2 cellular contexts compared by ENCODE assay signal in the genomic region with DNA sequence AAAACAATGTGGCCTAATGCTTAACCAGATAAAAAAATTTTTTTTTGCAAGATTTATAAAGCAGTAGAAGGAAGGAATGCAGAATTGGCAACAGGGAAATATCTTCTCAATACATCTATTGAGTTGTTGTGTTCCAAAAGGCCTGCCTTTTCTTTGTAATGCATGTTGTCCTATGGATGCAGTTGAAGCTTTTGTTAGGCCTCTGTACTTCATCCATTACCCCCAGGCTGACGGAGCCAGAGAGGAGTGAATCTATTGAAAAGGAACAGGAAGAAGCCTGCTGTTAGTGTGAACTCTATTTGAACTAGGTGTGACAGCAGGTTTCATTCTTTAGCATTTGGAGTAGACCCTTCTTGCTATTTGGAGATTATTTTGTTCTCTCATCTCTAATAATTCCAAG.
TF ChIP-seq lines count a peak whose summit lies in the region.

No MANE protein-coding gene starts in this region.

TF ChIP-seq in GM23338, 12 proteins besides CTCF, POLR2A, EP300 and RAD21:
- peak; percentile 43; the same call in 1 of the 2 replicates for TF ChIP-seq NANOG (IDR thresholded peaks at IDR 0.05; ENCODE audit: borderline replicate concordance)
- TF ChIP-seq, protein P1, sequence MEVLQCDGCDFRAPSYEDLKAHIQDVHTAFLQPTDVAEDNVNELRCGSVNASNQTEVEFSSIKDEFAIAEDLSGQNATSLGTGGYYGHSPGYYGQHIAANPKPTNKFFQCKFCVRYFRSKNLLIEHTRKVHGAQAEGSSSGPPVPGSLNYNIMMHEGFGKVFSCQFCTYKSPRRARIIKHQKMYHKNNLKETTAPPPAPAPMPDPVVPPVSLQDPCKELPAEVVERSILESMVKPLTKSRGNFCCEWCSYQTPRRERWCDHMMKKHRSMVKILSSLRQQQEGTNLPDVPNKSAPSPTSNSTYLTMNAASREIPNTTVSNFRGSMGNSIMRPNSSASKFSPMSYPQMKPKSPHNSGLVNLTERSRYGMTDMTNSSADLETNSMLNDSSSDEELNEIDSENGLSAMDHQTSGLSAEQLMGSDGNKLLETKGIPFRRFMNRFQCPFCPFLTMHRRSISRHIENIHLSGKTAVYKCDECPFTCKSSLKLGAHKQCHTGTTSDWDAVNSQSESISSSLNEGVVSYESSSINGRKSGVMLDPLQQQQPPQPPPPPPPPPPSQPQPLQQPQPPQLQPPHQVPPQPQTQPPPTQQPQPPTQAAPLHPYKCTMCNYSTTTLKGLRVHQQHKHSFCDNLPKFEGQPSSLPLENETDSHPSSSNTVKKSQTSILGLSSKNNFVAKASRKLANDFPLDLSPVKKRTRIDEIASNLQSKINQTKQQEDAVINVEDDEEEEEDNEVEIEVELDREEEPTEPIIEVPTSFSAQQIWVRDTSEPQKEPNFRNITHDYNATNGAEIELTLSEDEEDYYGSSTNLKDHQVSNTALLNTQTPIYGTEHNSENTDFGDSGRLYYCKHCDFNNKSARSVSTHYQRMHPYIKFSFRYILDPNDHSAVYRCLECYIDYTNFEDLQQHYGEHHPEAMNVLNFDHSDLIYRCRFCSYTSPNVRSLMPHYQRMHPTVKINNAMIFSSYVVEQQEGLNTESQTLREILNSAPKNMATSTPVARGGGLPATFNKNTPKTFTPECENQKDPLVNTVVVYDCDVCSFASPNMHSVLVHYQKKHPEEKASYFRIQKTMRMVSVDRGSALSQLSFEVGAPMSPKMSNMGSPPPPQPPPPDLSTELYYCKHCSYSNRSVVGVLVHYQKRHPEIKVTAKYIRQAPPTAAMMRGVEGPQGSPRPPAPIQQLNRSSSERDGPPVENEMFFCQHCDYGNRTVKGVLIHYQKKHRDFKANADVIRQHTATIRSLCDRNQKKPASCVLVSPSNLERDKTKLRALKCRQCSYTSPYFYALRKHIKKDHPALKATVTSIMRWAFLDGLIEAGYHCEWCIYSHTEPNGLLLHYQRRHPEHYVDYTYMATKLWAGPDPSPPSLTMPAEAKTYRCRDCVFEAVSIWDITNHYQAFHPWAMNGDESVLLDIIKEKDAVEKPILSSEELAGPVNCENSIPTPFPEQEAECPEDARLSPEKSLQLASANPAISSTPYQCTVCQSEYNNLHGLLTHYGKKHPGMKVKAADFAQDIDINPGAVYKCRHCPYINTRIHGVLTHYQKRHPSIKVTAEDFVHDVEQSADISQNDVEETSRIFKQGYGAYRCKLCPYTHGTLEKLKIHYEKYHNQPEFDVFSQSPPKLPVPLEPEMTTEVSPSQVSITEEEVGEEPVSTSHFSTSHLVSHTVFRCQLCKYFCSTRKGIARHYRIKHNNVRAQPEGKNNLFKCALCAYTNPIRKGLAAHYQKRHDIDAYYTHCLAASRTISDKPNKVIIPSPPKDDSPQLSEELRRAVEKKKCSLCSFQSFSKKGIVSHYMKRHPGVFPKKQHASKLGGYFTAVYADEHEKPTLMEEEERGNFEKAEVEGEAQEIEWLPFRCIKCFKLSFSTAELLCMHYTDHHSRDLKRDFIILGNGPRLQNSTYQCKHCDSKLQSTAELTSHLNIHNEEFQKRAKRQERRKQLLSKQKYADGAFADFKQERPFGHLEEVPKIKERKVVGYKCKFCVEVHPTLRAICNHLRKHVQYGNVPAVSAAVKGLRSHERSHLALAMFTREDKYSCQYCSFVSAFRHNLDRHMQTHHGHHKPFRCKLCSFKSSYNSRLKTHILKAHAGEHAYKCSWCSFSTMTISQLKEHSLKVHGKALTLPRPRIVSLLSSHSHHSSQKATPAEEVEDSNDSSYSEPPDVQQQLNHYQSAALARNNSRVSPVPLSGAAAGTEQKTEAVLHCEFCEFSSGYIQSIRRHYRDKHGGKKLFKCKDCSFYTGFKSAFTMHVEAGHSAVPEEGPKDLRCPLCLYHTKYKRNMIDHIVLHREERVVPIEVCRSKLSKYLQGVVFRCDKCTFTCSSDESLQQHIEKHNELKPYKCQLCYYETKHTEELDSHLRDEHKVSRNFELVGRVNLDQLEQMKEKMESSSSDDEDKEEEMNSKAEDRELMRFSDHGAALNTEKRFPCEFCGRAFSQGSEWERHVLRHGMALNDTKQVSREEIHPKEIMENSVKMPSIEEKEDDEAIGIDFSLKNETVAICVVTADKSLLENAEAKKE (CRISPR knock-in tag; IDR thresholded peaks at IDR 0.05) = 0 out of 2 replicates have a peak, but pooled peaks have one; percentile 53
- TF ChIP-seq ZNF114 (CRISPR knock-in tag; IDR thresholded peaks at IDR 0.05) = no peak
- TF ChIP-seq, protein P2, sequence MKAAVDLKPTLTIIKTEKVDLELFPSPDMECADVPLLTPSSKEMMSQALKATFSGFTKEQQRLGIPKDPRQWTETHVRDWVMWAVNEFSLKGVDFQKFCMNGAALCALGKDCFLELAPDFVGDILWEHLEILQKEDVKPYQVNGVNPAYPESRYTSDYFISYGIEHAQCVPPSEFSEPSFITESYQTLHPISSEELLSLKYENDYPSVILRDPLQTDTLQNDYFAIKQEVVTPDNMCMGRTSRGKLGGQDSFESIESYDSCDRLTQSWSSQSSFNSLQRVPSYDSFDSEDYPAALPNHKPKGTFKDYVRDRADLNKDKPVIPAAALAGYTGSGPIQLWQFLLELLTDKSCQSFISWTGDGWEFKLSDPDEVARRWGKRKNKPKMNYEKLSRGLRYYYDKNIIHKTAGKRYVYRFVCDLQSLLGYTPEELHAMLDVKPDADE (IDR thresholded peaks at IDR 0.05) = peak; percentile 64
- 0 out of 2 replicates have a peak, but pooled peaks have one; percentile 24 for TF ChIP-seq CREB1 (CRISPR knock-in tag; IDR thresholded peaks at IDR 0.05; ENCODE audit: low read depth)
- no peak for TF ChIP-seq EZH2phosphoT487 (IDR thresholded peaks at IDR 0.05; ENCODE audit: unreplicated experiment)

TF ChIP-seq in H1, 55 proteins besides CTCF, POLR2A, EP300 and RAD21:
- peak; percentile 38; the same call in 1 of the 2 replicates for TF ChIP-seq YY1 (IDR thresholded peaks at IDR 0.05; ENCODE audit: low read depth, low read length)
- peak; percentile 95 for TF ChIP-seq RXRA (IDR thresholded peaks at IDR 0.05; ENCODE audit: insufficient read depth, low read depth, low read length)
- TF ChIP-seq SIN3A (conservative IDR thresholded peaks at IDR 0.05 in 1 of 2, IDR thresholded peaks at IDR 0.05 in 1 of 2; ENCODE audit: low read depth in 1 of 2, low read length in 2 of 2) = 0 out of 4 replicates have a peak, but pooled peaks of 1 of the 2 experiments have one; percentile 33
- TF ChIP-seq JUN (IDR thresholded peaks at IDR 0.05; ENCODE audit: low read depth, low read length) = no peak
- no peak for TF ChIP-seq ZNF274 (IDR thresholded peaks at IDR 0.05; ENCODE audit: borderline replicate concordance, extremely low read depth, low read length)
- TF ChIP-seq, protein P3, sequence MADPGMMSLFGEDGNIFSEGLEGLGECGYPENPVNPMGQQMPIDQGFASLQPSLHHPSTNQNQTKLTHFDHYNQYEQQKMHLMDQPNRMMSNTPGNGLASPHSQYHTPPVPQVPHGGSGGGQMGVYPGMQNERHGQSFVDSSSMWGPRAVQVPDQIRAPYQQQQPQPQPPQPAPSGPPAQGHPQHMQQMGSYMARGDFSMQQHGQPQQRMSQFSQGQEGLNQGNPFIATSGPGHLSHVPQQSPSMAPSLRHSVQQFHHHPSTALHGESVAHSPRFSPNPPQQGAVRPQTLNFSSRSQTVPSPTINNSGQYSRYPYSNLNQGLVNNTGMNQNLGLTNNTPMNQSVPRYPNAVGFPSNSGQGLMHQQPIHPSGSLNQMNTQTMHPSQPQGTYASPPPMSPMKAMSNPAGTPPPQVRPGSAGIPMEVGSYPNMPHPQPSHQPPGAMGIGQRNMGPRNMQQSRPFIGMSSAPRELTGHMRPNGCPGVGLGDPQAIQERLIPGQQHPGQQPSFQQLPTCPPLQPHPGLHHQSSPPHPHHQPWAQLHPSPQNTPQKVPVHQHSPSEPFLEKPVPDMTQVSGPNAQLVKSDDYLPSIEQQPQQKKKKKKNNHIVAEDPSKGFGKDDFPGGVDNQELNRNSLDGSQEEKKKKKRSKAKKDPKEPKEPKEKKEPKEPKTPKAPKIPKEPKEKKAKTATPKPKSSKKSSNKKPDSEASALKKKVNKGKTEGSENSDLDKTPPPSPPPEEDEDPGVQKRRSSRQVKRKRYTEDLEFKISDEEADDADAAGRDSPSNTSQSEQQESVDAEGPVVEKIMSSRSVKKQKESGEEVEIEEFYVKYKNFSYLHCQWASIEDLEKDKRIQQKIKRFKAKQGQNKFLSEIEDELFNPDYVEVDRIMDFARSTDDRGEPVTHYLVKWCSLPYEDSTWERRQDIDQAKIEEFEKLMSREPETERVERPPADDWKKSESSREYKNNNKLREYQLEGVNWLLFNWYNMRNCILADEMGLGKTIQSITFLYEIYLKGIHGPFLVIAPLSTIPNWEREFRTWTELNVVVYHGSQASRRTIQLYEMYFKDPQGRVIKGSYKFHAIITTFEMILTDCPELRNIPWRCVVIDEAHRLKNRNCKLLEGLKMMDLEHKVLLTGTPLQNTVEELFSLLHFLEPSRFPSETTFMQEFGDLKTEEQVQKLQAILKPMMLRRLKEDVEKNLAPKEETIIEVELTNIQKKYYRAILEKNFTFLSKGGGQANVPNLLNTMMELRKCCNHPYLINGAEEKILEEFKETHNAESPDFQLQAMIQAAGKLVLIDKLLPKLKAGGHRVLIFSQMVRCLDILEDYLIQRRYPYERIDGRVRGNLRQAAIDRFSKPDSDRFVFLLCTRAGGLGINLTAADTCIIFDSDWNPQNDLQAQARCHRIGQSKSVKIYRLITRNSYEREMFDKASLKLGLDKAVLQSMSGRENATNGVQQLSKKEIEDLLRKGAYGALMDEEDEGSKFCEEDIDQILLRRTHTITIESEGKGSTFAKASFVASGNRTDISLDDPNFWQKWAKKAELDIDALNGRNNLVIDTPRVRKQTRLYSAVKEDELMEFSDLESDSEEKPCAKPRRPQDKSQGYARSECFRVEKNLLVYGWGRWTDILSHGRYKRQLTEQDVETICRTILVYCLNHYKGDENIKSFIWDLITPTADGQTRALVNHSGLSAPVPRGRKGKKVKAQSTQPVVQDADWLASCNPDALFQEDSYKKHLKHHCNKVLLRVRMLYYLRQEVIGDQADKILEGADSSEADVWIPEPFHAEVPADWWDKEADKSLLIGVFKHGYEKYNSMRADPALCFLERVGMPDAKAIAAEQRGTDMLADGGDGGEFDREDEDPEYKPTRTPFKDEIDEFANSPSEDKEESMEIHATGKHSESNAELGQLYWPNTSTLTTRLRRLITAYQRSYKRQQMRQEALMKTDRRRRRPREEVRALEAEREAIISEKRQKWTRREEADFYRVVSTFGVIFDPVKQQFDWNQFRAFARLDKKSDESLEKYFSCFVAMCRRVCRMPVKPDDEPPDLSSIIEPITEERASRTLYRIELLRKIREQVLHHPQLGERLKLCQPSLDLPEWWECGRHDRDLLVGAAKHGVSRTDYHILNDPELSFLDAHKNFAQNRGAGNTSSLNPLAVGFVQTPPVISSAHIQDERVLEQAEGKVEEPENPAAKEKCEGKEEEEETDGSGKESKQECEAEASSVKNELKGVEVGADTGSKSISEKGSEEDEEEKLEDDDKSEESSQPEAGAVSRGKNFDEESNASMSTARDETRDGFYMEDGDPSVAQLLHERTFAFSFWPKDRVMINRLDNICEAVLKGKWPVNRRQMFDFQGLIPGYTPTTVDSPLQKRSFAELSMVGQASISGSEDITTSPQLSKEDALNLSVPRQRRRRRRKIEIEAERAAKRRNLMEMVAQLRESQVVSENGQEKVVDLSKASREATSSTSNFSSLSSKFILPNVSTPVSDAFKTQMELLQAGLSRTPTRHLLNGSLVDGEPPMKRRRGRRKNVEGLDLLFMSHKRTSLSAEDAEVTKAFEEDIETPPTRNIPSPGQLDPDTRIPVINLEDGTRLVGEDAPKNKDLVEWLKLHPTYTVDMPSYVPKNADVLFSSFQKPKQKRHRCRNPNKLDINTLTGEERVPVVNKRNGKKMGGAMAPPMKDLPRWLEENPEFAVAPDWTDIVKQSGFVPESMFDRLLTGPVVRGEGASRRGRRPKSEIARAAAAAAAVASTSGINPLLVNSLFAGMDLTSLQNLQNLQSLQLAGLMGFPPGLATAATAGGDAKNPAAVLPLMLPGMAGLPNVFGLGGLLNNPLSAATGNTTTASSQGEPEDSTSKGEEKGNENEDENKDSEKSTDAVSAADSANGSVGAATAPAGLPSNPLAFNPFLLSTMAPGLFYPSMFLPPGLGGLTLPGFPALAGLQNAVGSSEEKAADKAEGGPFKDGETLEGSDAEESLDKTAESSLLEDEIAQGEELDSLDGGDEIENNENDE (IDR thresholded peaks at IDR 0.05; ENCODE audit: insufficient replicate concordance, low read length) = peak; percentile 56
- 0 out of 2 replicates have a peak, but pooled peaks have one; percentile 56 for TF ChIP-seq POU5F1 (IDR thresholded peaks at IDR 0.05; ENCODE audit: low read depth, low read length)
- TF ChIP-seq, protein P4, sequence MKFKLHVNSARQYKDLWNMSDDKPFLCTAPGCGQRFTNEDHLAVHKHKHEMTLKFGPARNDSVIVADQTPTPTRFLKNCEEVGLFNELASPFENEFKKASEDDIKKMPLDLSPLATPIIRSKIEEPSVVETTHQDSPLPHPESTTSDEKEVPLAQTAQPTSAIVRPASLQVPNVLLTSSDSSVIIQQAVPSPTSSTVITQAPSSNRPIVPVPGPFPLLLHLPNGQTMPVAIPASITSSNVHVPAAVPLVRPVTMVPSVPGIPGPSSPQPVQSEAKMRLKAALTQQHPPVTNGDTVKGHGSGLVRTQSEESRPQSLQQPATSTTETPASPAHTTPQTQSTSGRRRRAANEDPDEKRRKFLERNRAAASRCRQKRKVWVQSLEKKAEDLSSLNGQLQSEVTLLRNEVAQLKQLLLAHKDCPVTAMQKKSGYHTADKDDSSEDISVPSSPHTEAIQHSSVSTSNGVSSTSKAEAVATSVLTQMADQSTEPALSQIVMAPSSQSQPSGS (IDR thresholded peaks at IDR 0.05; ENCODE audit: low read length) = peak; percentile 43; the same call in 1 of the 2 replicates
- no peak for TF ChIP-seq TAF7 (optimal IDR thresholded peaks at IDR 0.05; ENCODE audit: borderline replicate concordance, low read depth, low read length)
- peak; percentile 55; the same call in 1 of the 2 replicates for TF ChIP-seq JUND (IDR thresholded peaks at IDR 0.05; ENCODE audit: low read length)
- peak; percentile 69 for TF ChIP-seq NANOG (IDR thresholded peaks at IDR 0.05; ENCODE audit: insufficient read depth, low read depth, low read length, poor library complexity, severe bottlenecking)
